ENCODE assay signal across 8 cellular contexts in the genomic region with DNA sequence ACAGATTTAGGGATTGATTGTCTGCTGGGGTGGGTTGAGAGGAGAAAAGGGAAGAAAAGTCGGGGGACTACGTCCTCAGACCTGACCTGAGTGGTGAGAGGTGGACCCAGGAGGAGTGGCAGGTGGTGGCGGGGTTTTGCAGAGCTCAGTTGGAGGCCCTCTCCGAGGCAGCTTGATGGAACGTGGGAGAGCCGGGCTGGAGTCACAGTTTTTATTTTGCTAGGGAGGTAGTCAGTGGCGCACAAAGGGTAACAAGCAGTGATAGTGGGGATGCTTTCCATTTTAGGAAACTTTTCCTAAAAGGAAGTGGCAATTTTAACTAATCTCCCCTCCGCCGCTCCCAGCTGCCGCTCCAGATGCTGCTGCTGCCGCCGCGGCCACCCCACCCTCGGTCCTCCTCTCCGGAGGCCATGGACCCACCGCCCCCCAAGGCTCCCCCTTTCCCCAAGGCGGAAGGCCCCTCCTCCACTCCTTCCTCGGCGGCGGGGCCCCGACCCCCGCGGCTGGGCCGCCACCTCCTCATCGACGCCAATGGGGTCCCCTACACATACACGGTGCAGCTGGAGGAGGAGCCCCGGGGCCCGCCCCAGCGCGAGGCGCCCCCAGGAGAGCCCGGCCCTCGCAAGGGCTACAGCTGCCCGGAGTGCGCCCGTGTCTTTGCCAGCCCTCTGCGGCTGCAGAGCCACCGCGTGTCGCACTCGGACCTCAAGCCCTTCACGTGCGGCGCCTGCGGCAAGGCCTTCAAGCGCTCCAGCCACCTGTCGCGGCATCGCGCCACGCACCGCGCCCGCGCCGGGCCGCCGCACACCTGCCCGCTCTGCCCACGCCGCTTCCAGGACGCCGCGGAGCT. TPM values are rescaled to one million over a fixed set of nuclear protein-coding genes. Genes with fewer than 3 reads are reported as not detected.
DNase-seq lines count a peak whose midpoint lies in the region; ATAC-seq, FAIRE-seq and TF ChIP-seq lines count a peak whose summit lies in the region.

No MANE protein-coding gene starts in this region.

- H3K27me3 Mint-ChIP-seq in GM23338 (ENCODE audit: insufficient read depth, low read depth, poor library complexity): peaks cover 40% of the 10 kb centered on the region
- H3K27me3 Mint-ChIP-seq in T-helper 2 cell treated with Interferon-gamma antibody and Interleukin-4, amounts not matched to agents 5 μg/mL and 100 μg/mL, for 36 hours (ENCODE audit: low read depth): no peaks in the 10 kb centered on the region
- no peaks in the 10 kb centered on the region for H3K27me3 Mint-ChIP-seq in nephron (ENCODE audit: low read depth)

- H3K27ac ChIP-seq in GM23338 (ENCODE audit: low read depth): no peak overlapping the region
- no peak overlapping the region for H3K27ac ChIP-seq in endothelial cell of umbilical vein (ENCODE audit: insufficient read depth, low read depth, low read length)

- H3K4me1 Mint-ChIP-seq in GM23338 (peaks cover 22% of the 10 kb centered on the region), nephron (peaks cover 50% of the 10 kb centered on the region)
- peaks cover 33% of the 10 kb centered on the region for H3K4me1 Mint-ChIP-seq in T-helper 2 cell treated with Interferon-gamma antibody and Interleukin-4, amounts not matched to agents 5 μg/mL and 100 μg/mL, for 36 hours (ENCODE audit: low read depth)

- ATAC-seq in GM23338 (peak; percentile 15), HG03565 (IDR thresholded peaks at IDR 0.05; ENCODE audit: unreplicated experiment) (no peak)

- H3K9me2 ChIP-seq in GM23338 (ENCODE audit: insufficient read depth): 0 out of 2 replicates have a peak, but pooled peaks cover 3% of the 10 kb centered on the region

- no peak for FAIRE-seq in endothelial cell of umbilical vein (lab: Jason Lieb, UNC)

- peak; percentile 38 for TF ChIP-seq POLR2A in endothelial cell of umbilical vein (IDR thresholded peaks at IDR 0.05; ENCODE audit: low read depth, low read length)

- peaks cover 37% of the 10 kb centered on the region for H3K79me2 ChIP-seq in GM23338 (replicated peaks; ENCODE audit: insufficient read depth)
- H3K79me2 ChIP-seq in endothelial cell of umbilical vein (ENCODE audit: control insufficient read depth, insufficient read depth, low read length): peaks cover 24% of the 10 kb centered on the region

- peak overlapping the region; percentile 27 for H3K9ac ChIP-seq in endothelial cell of umbilical vein (replicated peaks; ENCODE audit: extremely low read depth, insufficient read depth, low read length)

- no TSS peak for BruUV-seq in endothelial cell of umbilical vein (replicated peaks; lab: Mats Ljungman, UMichigan)

- H3K27me3 ChIP-seq in BE2C: no peaks in the 10 kb centered on the region
- no peaks in the 10 kb centered on the region for H3K27me3 ChIP-seq in GM23338 (ENCODE audit: insufficient read depth)
- H3K27me3 ChIP-seq in endothelial cell of umbilical vein (ENCODE audit: control insufficient read depth in 2 of 2, insufficient read depth in 2 of 2, low read length in 2 of 2): no peaks in the 10 kb centered on the region

- H3K27ac Mint-ChIP-seq in GM23338: peak overlapping the region; percentile 95
- peak overlapping the region; percentile 96 for H3K27ac Mint-ChIP-seq in T-helper 2 cell treated with Interferon-gamma antibody and Interleukin-4, amounts not matched to agents 5 μg/mL and 100 μg/mL, for 36 hours
- H3K27ac Mint-ChIP-seq in nephron: peak overlapping the region; percentile 89 to 97 (median 94)

- peaks cover 17% of the 10 kb centered on the region for H3K36me3 ChIP-seq in BE2C
- H3K36me3 ChIP-seq in GM23338 (ENCODE audit: insufficient read depth): no peaks in the 10 kb centered on the region
- peaks cover 3 to 10% of the 10 kb centered on the region in 2 experiments for H3K36me3 ChIP-seq in endothelial cell of umbilical vein (ENCODE audit: control insufficient read depth in 2 of 2, extremely low read depth in 1 of 2, insufficient read depth in 2 of 2, low read length in 2 of 2)

- CTCF ChIA-PET in endothelial cell of umbilical vein (lab: Charles Lee): interaction anchor here (1.1 to 2.0 kb wide), 3 partner anchors 9 to 12 kb away, joined by 4 to 14 read pairs (median 7); no protein-coding TSS in a partner anchor

- POLR2A ChIA-PET in endothelial cell of umbilical vein (lab: Charles Lee): interaction anchor here (0.7 to 1.3 kb wide), 3 partner anchors 9 to 16 kb away, joined by 3 to 4 read pairs (median 4); a partner anchor contains a TSS

- peak; percentile 39 for DNase-seq in BE2C
- DNase-seq in GM23338 (ENCODE audit: low spot score): no peak
- DNase-seq in T-helper 2 cell treated with Interferon-gamma antibody and Interleukin-4, amounts not matched to agents 5 μg/mL and 100 μg/mL, for 36 hours (ENCODE audit: low spot score): no peak
- no peak for DNase-seq in endothelial cell of umbilical vein (ENCODE audit: low read depth, low spot score)
- no peak for DNase-seq in HuH-7 (ENCODE audit: low spot score)
- no peak for DNase-seq in MV-4-11 (lab: John Stamatoyannopoulos, UW)

- H3K36me3 Mint-ChIP-seq in GM23338 (ENCODE audit: low read depth): peaks cover 53% of the 10 kb centered on the region
- peaks cover 24% of the 10 kb centered on the region for H3K36me3 Mint-ChIP-seq in T-helper 2 cell treated with Interferon-gamma antibody and Interleukin-4, amounts not matched to agents 5 μg/mL and 100 μg/mL, for 36 hours (ENCODE audit: low read depth)
- H3K36me3 Mint-ChIP-seq in nephron (ENCODE audit: low read depth): peaks cover 21% of the 10 kb centered on the region

- no peak for TF ChIP-seq CTCF in BE2C (IDR thresholded peaks at IDR 0.05; ENCODE audit: low read depth, low read length)
- TF ChIP-seq CTCF in GM23338 (conservative IDR thresholded peaks at IDR 0.05; ENCODE audit: low read depth in 2 of 2): no peak
- TF ChIP-seq CTCF in endothelial cell of umbilical vein (IDR thresholded peaks at IDR 0.05; ENCODE audit: extremely low read depth in 1 of 2, insufficient read depth in 1 of 2, low read depth in 1 of 2, low read length in 2 of 2): no peak
- no peak for TF ChIP-seq CTCF in nephron (IDR thresholded peaks at IDR 0.05; ENCODE audit: unreplicated experiment in 3 of 3)

- H2AFZ ChIP-seq in GM23338 (peak overlapping the region; percentile 80; the same call in 1 of the 2 replicates), endothelial cell of umbilical vein (ENCODE audit: low read depth, low read length) (no peak overlapping the region)

- H3K9me3 Mint-ChIP-seq in GM23338: peaks cover 8% of the 10 kb centered on the region
- peaks cover 3% of the 10 kb centered on the region for H3K9me3 Mint-ChIP-seq in T-helper 2 cell treated with Interferon-gamma antibody and Interleukin-4, amounts not matched to agents 5 μg/mL and 100 μg/mL, for 36 hours
- H3K9me3 Mint-ChIP-seq in nephron: no peaks in the 10 kb centered on the region

- H3F3A ChIP-seq in GM23338 (replicated peaks; ENCODE audit: low read depth): peaks cover 34% of the 10 kb centered on the region

- H3K9me1 ChIP-seq in endothelial cell of umbilical vein (replicated peaks; ENCODE audit: control insufficient read depth, extremely low read depth, insufficient read depth, low read length): no peaks in the 10 kb centered on the region

- peaks cover 9% of the 10 kb centered on the region for H3K4me1 ChIP-seq in BE2C
- H3K4me1 ChIP-seq in GM23338 (ENCODE audit: insufficient read depth): no peaks in the 10 kb centered on the region; the same call in 1 of the 2 replicates
- H3K4me1 ChIP-seq in endothelial cell of umbilical vein (ENCODE audit: control insufficient read depth, extremely low read depth, insufficient read depth, low read length): peaks cover 26% of the 10 kb centered on the region

- H4K20me1 ChIP-seq in GM23338 (replicated peaks; ENCODE audit: insufficient read depth): no peaks in the 10 kb centered on the region
- no peaks in the 10 kb centered on the region for H4K20me1 ChIP-seq in endothelial cell of umbilical vein (replicated peaks; ENCODE audit: control insufficient read depth, extremely low read depth, insufficient read depth, low read length)

- peak overlapping the region; percentile 84 for H3K4me3 Mint-ChIP-seq in GM23338
- peak overlapping the region; percentile 93 for H3K4me3 Mint-ChIP-seq in T-helper 2 cell treated with Interferon-gamma antibody and Interleukin-4, amounts not matched to agents 5 μg/mL and 100 μg/mL, for 36 hours
- peak overlapping the region; percentile 93 to 95 (median 94) for H3K4me3 Mint-ChIP-seq in nephron

- dilution Hi-C loops in endothelial cell of umbilical vein (cut with MboI; ENCODE audit: extremely low pct_ligation_motif_present, low sequenced_read_pairs): no loop called here

- H3K4me3 ChIP-seq in BE2C (ENCODE audit: low read depth, low read length) (peak overlapping the region; percentile 90), GM23338 (peak overlapping the region; percentile 89), endothelial cell of umbilical vein (replicated peaks in 1 of 3; ENCODE audit: insufficient read depth in 1 of 3, low read depth in 1 of 3, low read length in 3 of 3) (peak overlapping the region; percentile 46 to 75 (median 60))

- H3K9me3 ChIP-seq in BE2C (no peaks in the 10 kb centered on the region), endothelial cell of umbilical vein (replicated peaks; ENCODE audit: control insufficient read depth, insufficient read depth, low read length) (no peaks in the 10 kb centered on the region)

- intact Hi-C loops in endothelial cell of umbilical vein (cut with micrococcal nuclease): loop anchor here (1.0 to 5.0 kb wide), 2 partner anchors 7 to 555 kb away; no protein-coding TSS in a partner anchor

- H3K4me2 ChIP-seq in GM23338 (peak overlapping the region; percentile 96), endothelial cell of umbilical vein (ENCODE audit: insufficient read depth, low read length) (peak overlapping the region; percentile 53)

RNA-seq across cellular contexts. Expression of a gene that starts 1.1 kb away (rescaled TPM):
- 42.2 TPM for polyA plus RNA-seq in BE2C (2012; ENCODE audit: insufficient read depth, insufficient read length, low read depth)
- 67.2 and 87.6 TPM in 2 replicates for total RNA-seq in GM23338 (2014; rRNA removed; shearing (Covaris generic))
- polyA plus RNA-seq in GM23338 (2016; fragmentation: Nextera tagmentation; extraction: Ambion mirVana) (48.5 and 50.7 TPM in 2 replicates), endothelial cell of umbilical vein (32.3 and 37.0 TPM in 2 replicates)
- total RNA-seq in endothelial cell of umbilical vein: 27.8 and 31.4 TPM in 2 replicates
- polyA plus RNA-seq in endothelial cell of umbilical vein (2011; cell fraction: cytosol; rRNA removed): 24.2 and 31.0 TPM in 2 replicates
- polyA plus RNA-seq in endothelial cell of umbilical vein (2011; cell fraction: nucleus; rRNA removed): 9.1 and 13.7 TPM in 2 replicates
- polyA plus RNA-seq in endothelial cell of umbilical vein (2012): 25.4 and 37.5 TPM in 2 replicates
- 17.1 and 24.4 TPM in 2 replicates for polyA minus RNA-seq in endothelial cell of umbilical vein
- polyA minus RNA-seq in endothelial cell of umbilical vein (2011; cell fraction: cytosol; rRNA and poly(A)+ RNA removed): 13.7 TPM
- polyA minus RNA-seq in endothelial cell of umbilical vein (2011; cell fraction: nucleus; rRNA and poly(A)+ RNA removed): 2.8 and 4.9 TPM in 2 replicates

RNA-seq across cellular contexts. Expression of a gene that starts 1.6 kb away (rescaled TPM):
- 129 TPM for polyA plus RNA-seq in BE2C (2012; ENCODE audit: insufficient read depth, insufficient read length, low read depth)
- 10.9 and 18.7 TPM in 2 replicates for total RNA-seq in GM23338 (2014; rRNA removed; shearing (Covaris generic))
- polyA plus RNA-seq in GM23338 (2016; fragmentation: Nextera tagmentation; extraction: Ambion mirVana): 23.6 and 23.9 TPM in 2 replicates
- 32.5 and 41.1 TPM in 2 replicates for total RNA-seq in endothelial cell of umbilical vein
- 13.7 and 16.9 TPM in 2 replicates for polyA plus RNA-seq in endothelial cell of umbilical vein
- 11.2 and 16.6 TPM in 2 replicates for polyA plus RNA-seq in endothelial cell of umbilical vein (2011; cell fraction: cytosol; rRNA removed)
- 22.6 and 26.6 TPM in 2 replicates for polyA plus RNA-seq in endothelial cell of umbilical vein (2011; cell fraction: nucleus; rRNA removed)
- polyA plus RNA-seq in endothelial cell of umbilical vein (2012): 25.0 and 30.3 TPM in 2 replicates
- 7.4 and 10.2 TPM in 2 replicates for polyA minus RNA-seq in endothelial cell of umbilical vein
- polyA minus RNA-seq in endothelial cell of umbilical vein (2011; cell fraction: cytosol; rRNA and poly(A)+ RNA removed): 12.2 TPM
- polyA minus RNA-seq in endothelial cell of umbilical vein (2011; cell fraction: nucleus; rRNA and poly(A)+ RNA removed): 4.6 and 8.8 TPM in 2 replicates

RNA-seq across cellular contexts. Expression of a gene that starts 5.6 kb away (rescaled TPM):
- polyA plus RNA-seq in BE2C (2012; ENCODE audit: insufficient read depth, insufficient read length, low read depth): 51.0 TPM
- total RNA-seq in GM23338 (2014; rRNA removed; shearing (Covaris generic)): 8.2 and 12.0 TPM in 2 replicates
- 17.6 and 19.9 TPM in 2 replicates for polyA plus RNA-seq in GM23338 (2016; fragmentation: Nextera tagmentation; extraction: Ambion mirVana)
- total RNA-seq in endothelial cell of umbilical vein: 11.8 and 13.2 TPM in 2 replicates
- polyA plus RNA-seq in endothelial cell of umbilical vein: 12.0 and 17.8 TPM in 2 replicates
- 6.7 and 12.5 TPM in 2 replicates for polyA plus RNA-seq in endothelial cell of umbilical vein (2011; cell fraction: cytosol; rRNA removed)
- 11.5 and 13.9 TPM in 2 replicates for polyA plus RNA-seq in endothelial cell of umbilical vein (2011; cell fraction: nucleus; rRNA removed)
- polyA plus RNA-seq in endothelial cell of umbilical vein (2012): 7.3 and 12.6 TPM in 2 replicates
- polyA minus RNA-seq in endothelial cell of umbilical vein: 2.5 and 2.6 TPM in 2 replicates
- 3.7 TPM for polyA minus RNA-seq in endothelial cell of umbilical vein (2011; cell fraction: cytosol; rRNA and poly(A)+ RNA removed)
- 1.5 and 2.7 TPM in 2 replicates for polyA minus RNA-seq in endothelial cell of umbilical vein (2011; cell fraction: nucleus; rRNA and poly(A)+ RNA removed)

RNA-seq across cellular contexts. Expression of a gene that starts 12.5 kb away (rescaled TPM):
- polyA plus RNA-seq in BE2C (2012; ENCODE audit: insufficient read depth, insufficient read length, low read depth): 543 TPM
- 233 and 234 TPM in 2 replicates for total RNA-seq in GM23338 (2014; rRNA removed; shearing (Covaris generic))
- polyA plus RNA-seq in GM23338 (2016; fragmentation: Nextera tagmentation; extraction: Ambion mirVana) (73.1 and 75.2 TPM in 2 replicates), endothelial cell of umbilical vein (173 and 183 TPM in 2 replicates)
- 246 and 259 TPM in 2 replicates for total RNA-seq in endothelial cell of umbilical vein
- polyA plus RNA-seq in endothelial cell of umbilical vein (2011; cell fraction: cytosol; rRNA removed): 207 and 211 TPM in 2 replicates
- 352 and 403 TPM in 2 replicates for polyA plus RNA-seq in endothelial cell of umbilical vein (2011; cell fraction: nucleus; rRNA removed)
- polyA plus RNA-seq in endothelial cell of umbilical vein (2012): 162 and 163 TPM in 2 replicates
- polyA minus RNA-seq in endothelial cell of umbilical vein: 106 and 117 TPM in 2 replicates
- polyA minus RNA-seq in endothelial cell of umbilical vein (2011; cell fraction: cytosol; rRNA and poly(A)+ RNA removed): 100.0 TPM
- 83.5 and 131 TPM in 2 replicates for polyA minus RNA-seq in endothelial cell of umbilical vein (2011; cell fraction: nucleus; rRNA and poly(A)+ RNA removed)

RNA-seq across cellular contexts. Expression of a gene that starts 18.0 kb away (rescaled TPM):
- 12.1 TPM for polyA plus RNA-seq in BE2C (2012; ENCODE audit: insufficient read depth, insufficient read length, low read depth)
- 5.6 and 6.7 TPM in 2 replicates for total RNA-seq in GM23338 (2014; rRNA removed; shearing (Covaris generic))
- polyA plus RNA-seq in GM23338 (2016; fragmentation: Nextera tagmentation; extraction: Ambion mirVana) (1.5 and 1.6 TPM in 2 replicates), endothelial cell of umbilical vein (4.9 and 5.6 TPM in 2 replicates)
- total RNA-seq in endothelial cell of umbilical vein: 4.9 and 7.1 TPM in 2 replicates
- polyA plus RNA-seq in endothelial cell of umbilical vein (2011; cell fraction: cytosol; rRNA removed): 3.0 and 3.5 TPM in 2 replicates
- polyA plus RNA-seq in endothelial cell of umbilical vein (2011; cell fraction: nucleus; rRNA removed): 8.6 and 9.3 TPM in 2 replicates
- polyA plus RNA-seq in endothelial cell of umbilical vein (2012): 3.6 and 5.6 TPM in 2 replicates
- polyA minus RNA-seq in endothelial cell of umbilical vein: 4.6 and 5.7 TPM in 2 replicates
- polyA minus RNA-seq in endothelial cell of umbilical vein (2011; cell fraction: cytosol; rRNA and poly(A)+ RNA removed): 3.3 TPM
- 4.3 and 6.3 TPM in 2 replicates for polyA minus RNA-seq in endothelial cell of umbilical vein (2011; cell fraction: nucleus; rRNA and poly(A)+ RNA removed)
